ENCODE assay signal across 1 cellular context in the genomic region with DNA sequence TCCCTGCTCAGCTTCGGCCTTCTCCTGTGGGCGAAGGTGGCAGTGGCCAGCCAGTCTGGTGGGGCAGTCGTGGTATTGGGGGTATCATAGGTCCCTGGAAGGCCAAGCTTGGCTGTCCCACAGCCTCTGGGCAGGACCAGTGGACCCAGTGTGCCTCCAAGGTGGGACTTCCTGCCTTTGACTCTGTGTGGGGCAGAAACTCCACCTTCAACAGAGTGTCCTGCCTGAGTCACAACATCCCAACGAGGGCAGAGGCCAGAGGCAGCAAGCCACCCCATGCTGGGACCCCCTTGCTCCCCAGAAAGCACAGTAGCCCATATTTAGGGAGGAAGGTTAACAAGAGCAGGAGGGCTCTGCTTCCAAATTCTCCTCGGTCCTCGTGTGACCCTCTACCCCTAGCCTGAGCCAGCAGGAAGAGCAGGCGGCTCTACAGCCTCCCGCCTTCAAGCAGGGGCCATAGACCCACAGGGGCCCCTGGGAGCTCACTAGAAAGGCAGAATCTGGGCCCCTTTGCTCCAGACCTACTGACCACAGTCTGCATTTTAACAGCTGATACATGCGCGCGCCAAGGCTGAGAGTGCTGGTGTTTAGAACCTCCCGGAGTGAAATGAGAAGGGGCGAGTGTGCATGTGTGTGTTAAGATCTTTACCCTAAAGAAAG.
TF ChIP-seq lines count a peak whose summit lies in the region.

No MANE protein-coding gene starts in this region.

TF ChIP-seq in HepG2, 621 proteins besides CTCF, POLR2A, EP300 and RAD21 (continued from another document):
- TF ChIP-seq, protein P1, sequence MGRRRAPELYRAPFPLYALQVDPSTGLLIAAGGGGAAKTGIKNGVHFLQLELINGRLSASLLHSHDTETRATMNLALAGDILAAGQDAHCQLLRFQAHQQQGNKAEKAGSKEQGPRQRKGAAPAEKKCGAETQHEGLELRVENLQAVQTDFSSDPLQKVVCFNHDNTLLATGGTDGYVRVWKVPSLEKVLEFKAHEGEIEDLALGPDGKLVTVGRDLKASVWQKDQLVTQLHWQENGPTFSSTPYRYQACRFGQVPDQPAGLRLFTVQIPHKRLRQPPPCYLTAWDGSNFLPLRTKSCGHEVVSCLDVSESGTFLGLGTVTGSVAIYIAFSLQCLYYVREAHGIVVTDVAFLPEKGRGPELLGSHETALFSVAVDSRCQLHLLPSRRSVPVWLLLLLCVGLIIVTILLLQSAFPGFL (CRISPR knock-in tag; IDR thresholded peaks at IDR 0.05), result no peak
- TF ChIP-seq, protein P2, sequence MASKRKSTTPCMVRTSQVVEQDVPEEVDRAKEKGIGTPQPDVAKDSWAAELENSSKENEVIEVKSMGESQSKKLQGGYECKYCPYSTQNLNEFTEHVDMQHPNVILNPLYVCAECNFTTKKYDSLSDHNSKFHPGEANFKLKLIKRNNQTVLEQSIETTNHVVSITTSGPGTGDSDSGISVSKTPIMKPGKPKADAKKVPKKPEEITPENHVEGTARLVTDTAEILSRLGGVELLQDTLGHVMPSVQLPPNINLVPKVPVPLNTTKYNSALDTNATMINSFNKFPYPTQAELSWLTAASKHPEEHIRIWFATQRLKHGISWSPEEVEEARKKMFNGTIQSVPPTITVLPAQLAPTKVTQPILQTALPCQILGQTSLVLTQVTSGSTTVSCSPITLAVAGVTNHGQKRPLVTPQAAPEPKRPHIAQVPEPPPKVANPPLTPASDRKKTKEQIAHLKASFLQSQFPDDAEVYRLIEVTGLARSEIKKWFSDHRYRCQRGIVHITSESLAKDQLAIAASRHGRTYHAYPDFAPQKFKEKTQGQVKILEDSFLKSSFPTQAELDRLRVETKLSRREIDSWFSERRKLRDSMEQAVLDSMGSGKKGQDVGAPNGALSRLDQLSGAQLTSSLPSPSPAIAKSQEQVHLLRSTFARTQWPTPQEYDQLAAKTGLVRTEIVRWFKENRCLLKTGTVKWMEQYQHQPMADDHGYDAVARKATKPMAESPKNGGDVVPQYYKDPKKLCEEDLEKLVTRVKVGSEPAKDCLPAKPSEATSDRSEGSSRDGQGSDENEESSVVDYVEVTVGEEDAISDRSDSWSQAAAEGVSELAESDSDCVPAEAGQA (IDR thresholded peaks at IDR 0.05; ENCODE audit: low read depth), result no peak
- TF ChIP-seq, protein P2 (CRISPR knock-in tag; IDR thresholded peaks at IDR 0.05; ENCODE audit: borderline replicate concordance), result no peak
- TF ChIP-seq ZNF83 (CRISPR knock-in tag; IDR thresholded peaks at IDR 0.05; ENCODE audit: borderline replicate concordance) (no peak), MED8 (CRISPR knock-in tag; IDR thresholded peaks at IDR 0.05; ENCODE audit: insufficient replicate concordance) (peak; percentile 31), HNRNPK (IDR thresholded peaks at IDR 0.05; ENCODE audit: low read depth, low read length, poor library complexity, severe bottlenecking) (no peak), U2AF1 (optimal IDR thresholded peaks at IDR 0.05; ENCODE audit: low read depth, low read length) (no peak), MZF1 (CRISPR knock-in tag; IDR thresholded peaks at IDR 0.05; ENCODE audit: borderline replicate concordance) (no peak), ZSCAN20 (CRISPR knock-in tag; IDR thresholded peaks at IDR 0.05; ENCODE audit: borderline replicate concordance) (no peak), ZZZ3 (CRISPR knock-in tag; IDR thresholded peaks at IDR 0.05; ENCODE audit: borderline replicate concordance) (no peak), ZNF761 (CRISPR knock-in tag; conservative IDR thresholded peaks at IDR 0.05) (no peak), ZNF883 (CRISPR knock-in tag; IDR thresholded peaks at IDR 0.05; ENCODE audit: not compliant biosample characterization) (no peak)
- TF ChIP-seq, protein P3, sequence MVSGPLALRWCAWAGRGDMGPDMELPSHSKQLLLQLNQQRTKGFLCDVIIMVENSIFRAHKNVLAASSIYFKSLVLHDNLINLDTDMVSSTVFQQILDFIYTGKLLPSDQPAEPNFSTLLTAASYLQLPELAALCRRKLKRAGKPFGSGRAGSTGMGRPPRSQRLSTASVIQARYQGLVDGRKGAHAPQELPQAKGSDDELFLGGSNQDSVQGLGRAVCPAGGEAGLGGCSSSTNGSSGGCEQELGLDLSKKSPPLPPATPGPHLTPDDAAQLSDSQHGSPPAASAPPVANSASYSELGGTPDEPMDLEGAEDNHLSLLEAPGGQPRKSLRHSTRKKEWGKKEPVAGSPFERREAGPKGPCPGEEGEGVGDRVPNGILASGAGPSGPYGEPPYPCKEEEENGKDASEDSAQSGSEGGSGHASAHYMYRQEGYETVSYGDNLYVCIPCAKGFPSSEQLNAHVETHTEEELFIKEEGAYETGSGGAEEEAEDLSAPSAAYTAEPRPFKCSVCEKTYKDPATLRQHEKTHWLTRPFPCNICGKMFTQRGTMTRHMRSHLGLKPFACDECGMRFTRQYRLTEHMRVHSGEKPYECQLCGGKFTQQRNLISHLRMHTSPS (CRISPR knock-in tag; IDR thresholded peaks at IDR 0.05; ENCODE audit: low read depth), result no peak
- TF ChIP-seq, protein P4, sequence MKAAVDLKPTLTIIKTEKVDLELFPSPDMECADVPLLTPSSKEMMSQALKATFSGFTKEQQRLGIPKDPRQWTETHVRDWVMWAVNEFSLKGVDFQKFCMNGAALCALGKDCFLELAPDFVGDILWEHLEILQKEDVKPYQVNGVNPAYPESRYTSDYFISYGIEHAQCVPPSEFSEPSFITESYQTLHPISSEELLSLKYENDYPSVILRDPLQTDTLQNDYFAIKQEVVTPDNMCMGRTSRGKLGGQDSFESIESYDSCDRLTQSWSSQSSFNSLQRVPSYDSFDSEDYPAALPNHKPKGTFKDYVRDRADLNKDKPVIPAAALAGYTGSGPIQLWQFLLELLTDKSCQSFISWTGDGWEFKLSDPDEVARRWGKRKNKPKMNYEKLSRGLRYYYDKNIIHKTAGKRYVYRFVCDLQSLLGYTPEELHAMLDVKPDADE (CRISPR knock-in tag; IDR thresholded peaks at IDR 0.05), result no peak
- TF ChIP-seq, protein P5, sequence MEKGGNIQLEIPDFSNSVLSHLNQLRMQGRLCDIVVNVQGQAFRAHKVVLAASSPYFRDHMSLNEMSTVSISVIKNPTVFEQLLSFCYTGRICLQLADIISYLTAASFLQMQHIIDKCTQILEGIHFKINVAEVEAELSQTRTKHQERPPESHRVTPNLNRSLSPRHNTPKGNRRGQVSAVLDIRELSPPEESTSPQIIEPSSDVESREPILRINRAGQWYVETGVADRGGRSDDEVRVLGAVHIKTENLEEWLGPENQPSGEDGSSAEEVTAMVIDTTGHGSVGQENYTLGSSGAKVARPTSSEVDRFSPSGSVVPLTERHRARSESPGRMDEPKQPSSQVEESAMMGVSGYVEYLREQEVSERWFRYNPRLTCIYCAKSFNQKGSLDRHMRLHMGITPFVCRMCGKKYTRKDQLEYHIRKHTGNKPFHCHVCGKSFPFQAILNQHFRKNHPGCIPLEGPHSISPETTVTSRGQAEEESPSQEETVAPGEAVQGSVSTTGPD (CRISPR knock-in tag; IDR thresholded peaks at IDR 0.05), result no peak
